8 cellular contexts compared by ENCODE assay signal in the genomic region with DNA sequence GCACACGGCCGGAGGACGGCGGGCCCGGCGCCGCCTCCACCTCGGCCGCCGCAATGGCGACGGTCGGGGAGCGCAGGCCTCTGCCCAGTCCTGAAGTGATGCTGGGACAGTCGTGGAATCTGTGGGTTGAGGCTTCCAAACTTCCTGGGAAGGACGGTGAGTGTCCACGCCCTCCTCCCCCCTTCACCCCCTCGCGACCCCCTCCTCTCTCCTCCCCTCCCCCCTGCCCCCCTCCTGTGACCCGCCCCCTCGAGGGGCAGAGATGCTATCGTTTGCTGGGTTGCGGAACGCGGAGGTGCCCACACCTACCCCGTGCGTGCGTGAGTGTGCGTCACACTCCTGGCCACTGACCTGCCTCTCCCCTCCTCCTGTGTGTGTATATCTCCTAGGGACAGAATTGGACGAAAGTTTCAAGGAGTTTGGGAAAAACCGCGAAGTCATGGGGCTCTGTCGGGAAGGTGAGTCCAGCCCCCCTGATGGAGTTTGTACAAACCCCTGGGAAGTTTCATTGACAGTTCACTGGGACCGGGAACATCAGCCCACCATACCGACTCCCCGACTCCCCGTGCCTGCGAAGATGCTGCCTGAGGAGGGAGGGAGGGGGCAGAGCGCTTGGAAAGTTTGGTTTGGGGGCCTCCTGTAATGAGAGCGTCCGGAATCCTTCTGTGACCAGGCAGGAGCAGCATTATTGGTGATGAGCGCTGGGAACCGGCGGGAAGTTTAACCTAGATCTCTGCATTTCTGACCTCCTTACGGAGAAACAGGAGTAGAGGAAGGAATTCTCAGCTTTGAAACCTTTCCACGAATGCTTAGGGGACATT. TPM values are rescaled to one million over a fixed set of nuclear protein-coding genes. Genes with fewer than 3 reads are reported as not detected.
DNase-seq lines count a peak whose midpoint lies in the region; ATAC-seq and TF ChIP-seq lines count a peak whose summit lies in the region.

No MANE protein-coding gene starts in this region.

- peak overlapping the region; percentile 89 for H3K4me3 Mint-ChIP-seq in activated CD8-positive, alpha-beta T cell treated with anti-CD3 and anti-CD28 coated beads for 36 hours

- H3K79me2 ChIP-seq in KMS-11 (ENCODE audit: insufficient read depth, low read depth), result peaks cover 9% of the 10 kb centered on the region; the same call in 1 of the 2 replicates

- peak; percentile 9 for ATAC-seq in GM19455 (IDR thresholded peaks at IDR 0.05; ENCODE audit: unreplicated experiment)
- ATAC-seq in activated CD8-positive, alpha-beta T cell treated with anti-CD3 and anti-CD28 coated beads for 36 hours, result peak; percentile 40

- no peak for TF ChIP-seq CTCF in KMS-11 (conservative IDR thresholded peaks at IDR 0.05; ENCODE audit: low read depth, low read length)
- TF ChIP-seq CTCF in activated CD8-positive, alpha-beta T cell treated with anti-CD3 and anti-CD28 coated beads for 36 hours (IDR thresholded peaks at IDR 0.05), result no peak

- H3K4me1 ChIP-seq in KMS-11 (ENCODE audit: low read depth, poor library complexity, severe bottlenecking), result peaks cover 41% of the 10 kb centered on the region
- H3K4me1 ChIP-seq in endocrine pancreas (ENCODE audit: control insufficient read depth, insufficient read depth, low read length), result peaks cover 7% of the 10 kb centered on the region
- peaks cover 22 to 23% of the 10 kb centered on the region in 2 donors for H3K4me1 ChIP-seq in mucosa of rectum (ENCODE audit: control insufficient read depth in 2 of 2, insufficient read depth in 2 of 2, low read length in 2 of 2)

- H3K27me3 Mint-ChIP-seq in activated CD8-positive, alpha-beta T cell treated with anti-CD3 and anti-CD28 coated beads for 36 hours, result no peaks in the 10 kb centered on the region

- H3K4me3 ChIP-seq in KMS-11 (IDR thresholded peaks at IDR 0.05; ENCODE audit: insufficient read depth, low read depth, low read length), result no peak overlapping the region
- H3K4me3 ChIP-seq in endocrine pancreas (ENCODE audit: control insufficient read depth, insufficient read depth, low read length), result peak overlapping the region; percentile 74
- H3K4me3 ChIP-seq in mucosa of rectum (ENCODE audit: low read length in 2 of 2), result peak overlapping the region; percentile 73 to 80

- H2AFZ ChIP-seq in KMS-11 (ENCODE audit: low read depth), result no peak overlapping the region

- H3K9me3 Mint-ChIP-seq in activated CD8-positive, alpha-beta T cell treated with anti-CD3 and anti-CD28 coated beads for 36 hours, result no peaks in the 10 kb centered on the region

- CTCF ChIA-PET in activated CD8-positive, alpha-beta T cell treated with anti-CD3 and anti-CD28 coated beads for 36 hours (lab: Charles Lee), result interaction anchor here (0.9 to 1.5 kb wide), 4 partner anchors 21 to 60 kb away, joined by 3 read pairs; no protein-coding TSS in a partner anchor

- H3K27ac Mint-ChIP-seq in activated CD8-positive, alpha-beta T cell treated with anti-CD3 and anti-CD28 coated beads for 36 hours, result peak overlapping the region; percentile 93

- H3K27ac ChIP-seq in KMS-11, result peak overlapping the region; percentile 81; the same call in 1 of the 2 replicates
- peak overlapping the region; percentile 93 to 95 for H3K27ac ChIP-seq in mucosa of rectum (ENCODE audit: low read depth in 2 of 2, low read length in 2 of 2)

- no peaks in the 10 kb centered on the region for H3K27me3 ChIP-seq in KMS-11 (ENCODE audit: insufficient read depth, low read depth)
- H3K27me3 ChIP-seq in endocrine pancreas (ENCODE audit: control insufficient read depth, insufficient read depth, low read length), result no peaks in the 10 kb centered on the region
- H3K27me3 ChIP-seq in mucosa of rectum (ENCODE audit: control insufficient read depth in 2 of 2, insufficient read depth in 2 of 2, low read length in 2 of 2), result no peaks in the 10 kb centered on the region

- H3K36me3 Mint-ChIP-seq in activated CD8-positive, alpha-beta T cell treated with anti-CD3 and anti-CD28 coated beads for 36 hours (ENCODE audit: low read depth), result peaks cover 40% of the 10 kb centered on the region

- intact Hi-C loops in activated CD8-positive, alpha-beta T cell treated with anti-CD3 and anti-CD28 coated beads for 36 hours (cut with micrococcal nuclease), result loop anchor here (5.0 to 10.0 kb wide), 2 partner anchors 51 to 52 kb away; a partner anchor contains a TSS

- POLR2A ChIA-PET in activated CD8-positive, alpha-beta T cell treated with anti-CD3 and anti-CD28 coated beads for 36 hours (lab: Charles Lee), result interaction anchor here (0.7 to 1.8 kb wide), 6 partner anchors 15 to 65 kb away, joined by 3 to 6 read pairs (median 3); no protein-coding TSS in a partner anchor

- DNase-seq in AG08395 (ENCODE audit: low spot score) (peak; percentile 47), NCI-H1105 (lab: John Stamatoyannopoulos, UW) (no peak)
- peak; percentile 64 for DNase-seq in activated CD8-positive, alpha-beta T cell treated with anti-CD3 and anti-CD28 coated beads for 36 hours
- peak; percentile 66 for DNase-seq in stimulated activated CD8-positive, alpha-beta memory T cell treated with anti-CD3 and anti-CD28 coated beads, Interleukin-4, amount 100 ng/mL, for 48 hours

- H3K4me2 ChIP-seq in KMS-11, result peak overlapping the region; percentile 89

- H3K9me3 ChIP-seq in endocrine pancreas (ENCODE audit: control insufficient read depth, low read length) (no peaks in the 10 kb centered on the region), mucosa of rectum (ENCODE audit: control insufficient read depth in 2 of 2, low read length in 2 of 2) (no peaks in the 10 kb centered on the region)

- H3K4me1 Mint-ChIP-seq in activated CD8-positive, alpha-beta T cell treated with anti-CD3 and anti-CD28 coated beads for 36 hours (ENCODE audit: low read depth), result peaks cover 45% of the 10 kb centered on the region

- H4K20me1 ChIP-seq in KMS-11 (ENCODE audit: insufficient read depth), result no peaks in the 10 kb centered on the region

- H3K9ac ChIP-seq in KMS-11 (peak overlapping the region; percentile 71; the same call in 1 of the 2 replicates), endocrine pancreas (ENCODE audit: control insufficient read depth, insufficient read depth, low read length) (peak overlapping the region; percentile 80), mucosa of rectum (ENCODE audit: low read depth in 1 of 2, low read length in 2 of 2) (peak overlapping the region; percentile 70 to 84)

- H3K36me3 ChIP-seq in KMS-11 (ENCODE audit: insufficient read depth), result no peaks in the 10 kb centered on the region
- H3K36me3 ChIP-seq in endocrine pancreas (ENCODE audit: control insufficient read depth, insufficient read depth, low read length), result no peaks in the 10 kb centered on the region
- H3K36me3 ChIP-seq in mucosa of rectum (ENCODE audit: control insufficient read depth in 2 of 2, insufficient read depth in 2 of 2, low read length in 2 of 2), result peaks cover 8 to 13% of the 10 kb centered on the region in 2 donors

RNA-seq across cellular contexts. Expression of a gene that starts 0.8 kb away (rescaled TPM):
- not detected for total RNA-seq in activated CD8-positive, alpha-beta T cell treated with anti-CD3 and anti-CD28 coated beads for 36 hours

RNA-seq across cellular contexts. Expression of a gene that starts 49.3 kb away (rescaled TPM):
- total RNA-seq in activated CD8-positive, alpha-beta T cell treated with anti-CD3 and anti-CD28 coated beads for 36 hours, result 10 to 100 TPM; 22.5 to 25.9 TPM

RNA-seq across cellular contexts. Expression of a gene that starts 49.4 kb away (rescaled TPM):
- 10 to 100 TPM; 85.0 to 85.5 TPM for total RNA-seq in activated CD8-positive, alpha-beta T cell treated with anti-CD3 and anti-CD28 coated beads for 36 hours
